Comparison of ENCODE assay signal across 10 cellular contexts in the genomic region with DNA sequence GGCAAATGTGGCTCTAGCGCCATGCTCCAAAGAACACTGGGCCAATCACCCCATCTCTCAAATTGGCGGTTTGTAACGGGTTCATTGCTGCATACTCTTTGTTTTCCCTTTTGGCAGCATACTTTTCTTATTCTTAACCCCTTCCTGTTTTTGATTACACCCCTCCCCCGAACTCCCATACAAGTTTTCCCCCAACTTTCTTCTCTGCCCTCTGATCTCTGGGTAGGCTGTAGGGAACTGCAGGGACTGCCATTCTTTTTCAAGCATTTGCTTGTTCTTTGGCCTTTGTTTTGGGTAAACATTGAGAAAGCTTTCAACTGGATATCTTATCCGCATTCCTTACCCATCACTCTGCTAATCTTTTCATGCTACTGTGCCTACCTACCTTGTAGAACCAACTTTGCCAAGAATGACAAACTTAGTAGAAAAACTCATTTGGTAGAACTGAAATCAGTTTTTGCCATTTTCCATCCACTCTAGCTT. TPM values are rescaled to one million over a fixed set of nuclear protein-coding genes. Genes with fewer than 3 reads are reported as not detected.
DNase-seq lines count a peak whose midpoint lies in the region; ATAC-seq lines count a peak whose summit lies in the region.
"Had no signal": no experiment of that assay in that cellular context is flagged by ENCODE, and none has a peak within 500 bp of the region (broad histone marks: within the 10 kb centered on the region; RNA-seq: fewer than 3 reads in every experiment).

No MANE protein-coding gene starts in this region.

- no peaks in the 10 kb centered on the region for H3K36me3 ChIP-seq in iPS-20b (ENCODE audit: insufficient read depth, low read depth, low read length)

- H3K27ac ChIP-seq in iPS-20b (ENCODE audit: low read length): no peak overlapping the region
- H3K27ac ChIP-seq: A549 had no signal

- peak; percentile 24 for DNase-seq in SIG-M5 treated with dmso at 0.1 percent for 504 hours (lab: John Stamatoyannopoulos, UW; ENCODE audit: unreplicated experiment)
- DNase-seq in SIG-M5 (lab: John Stamatoyannopoulos, UW): no peak
- DNase-seq in T-helper 17 cell: no peak
- DNase-seq in stimulated activated effector memory CD8-positive, alpha-beta T cell treated with anti-CD3 and anti-CD28 coated beads, Interleukin-12 subunit alpha, Interleukin-12 subunit beta, amount 100 ng/mL, for 72 hours (ENCODE audit: low spot score in 2 of 2): no peak
- no peak for DNase-seq in AG08396 (ENCODE audit: low spot score)

- peaks cover 19% of the 10 kb centered on the region for H3K4me1 Mint-ChIP-seq in T-helper 17 cell
- peaks cover 30% of the 10 kb centered on the region for H3K4me1 Mint-ChIP-seq in stimulated activated effector memory CD8-positive, alpha-beta T cell treated with anti-CD3 and anti-CD28 coated beads, Interleukin-12 subunit alpha, Interleukin-12 subunit beta, amount 100 ng/mL, for 72 hours

- H3K36me3 Mint-ChIP-seq in T-helper 17 cell (ENCODE audit: low read depth): no peaks in the 10 kb centered on the region
- H3K36me3 Mint-ChIP-seq in stimulated activated effector memory CD8-positive, alpha-beta T cell treated with anti-CD3 and anti-CD28 coated beads, Interleukin-12 subunit alpha, Interleukin-12 subunit beta, amount 100 ng/mL, for 72 hours: peaks cover 6% of the 10 kb centered on the region

- ATAC-seq in T-helper 17 cell (no peak), GM19452 (IDR thresholded peaks at IDR 0.05; ENCODE audit: unreplicated experiment) (no peak), GM21825 (IDR thresholded peaks at IDR 0.05; ENCODE audit: unreplicated experiment) (no peak)
- no peak for ATAC-seq in stimulated activated effector memory CD8-positive, alpha-beta T cell treated with anti-CD3 and anti-CD28 coated beads, Interleukin-12 subunit alpha, Interleukin-12 subunit beta, amount 100 ng/mL, for 72 hours
- ATAC-seq: A549, GM12878 had no signal

- H3K27me3 ChIP-seq in iPS-20b (ENCODE audit: insufficient read depth, low read length): peaks cover 46% of the 10 kb centered on the region

- H3K9me3 Mint-ChIP-seq in stimulated activated effector memory CD8-positive, alpha-beta T cell treated with anti-CD3 and anti-CD28 coated beads, Interleukin-12 subunit alpha, Interleukin-12 subunit beta, amount 100 ng/mL, for 72 hours: no peaks in the 10 kb centered on the region

- peak overlapping the region; percentile 58 for H3K4me3 Mint-ChIP-seq in T-helper 17 cell
- peak overlapping the region; percentile 94 for H3K4me3 Mint-ChIP-seq in stimulated activated effector memory CD8-positive, alpha-beta T cell treated with anti-CD3 and anti-CD28 coated beads, Interleukin-12 subunit alpha, Interleukin-12 subunit beta, amount 100 ng/mL, for 72 hours

- H3K27ac Mint-ChIP-seq in T-helper 17 cell: no peak overlapping the region
- H3K27ac Mint-ChIP-seq in stimulated activated effector memory CD8-positive, alpha-beta T cell treated with anti-CD3 and anti-CD28 coated beads, Interleukin-12 subunit alpha, Interleukin-12 subunit beta, amount 100 ng/mL, for 72 hours: no peak overlapping the region

- peak overlapping the region; percentile 55; the same call in 1 of the 2 replicates for H3K9ac ChIP-seq in iPS-20b (ENCODE audit: low read depth, low read length)

- peaks cover 16% of the 10 kb centered on the region for H3K27me3 Mint-ChIP-seq in T-helper 17 cell

- H3K4me3 ChIP-seq in iPS-20b (ENCODE audit: low read length): peak overlapping the region; percentile 92
- H3K4me3 ChIP-seq: A549, GM12878 had no signal

- H3K4me1 ChIP-seq in iPS-20b (ENCODE audit: insufficient read depth, low read length): peaks cover 13% of the 10 kb centered on the region; the same call in 1 of the 2 replicates

- H3K9me3 ChIP-seq in T-helper 17 cell (ENCODE audit: control insufficient read depth, low read length, poor library complexity, severe bottlenecking) (no peaks in the 10 kb centered on the region), iPS-20b (ENCODE audit: insufficient read depth, low read depth, low read length) (no peaks in the 10 kb centered on the region)
- H3K9me3 ChIP-seq: A549 had no signal

RNA-seq across cellular contexts. Expression of gene PPM1L, which starts 1.6 kb away (rescaled TPM):
- total RNA-seq in T-helper 17 cell: 10 to 100 TPM in 1 of 2 donors, 1 to 10 TPM in 1; 3.5 to 14.6 TPM
